9 cellular contexts compared by ENCODE assay signal in genomic region chr1:160550572-160551034, GRCh38. TPM values are rescaled to one million over a fixed set of nuclear protein-coding genes. Genes with fewer than 3 reads are reported as not detected.
DNase-seq lines count a peak whose midpoint lies in the region; ATAC-seq and TF ChIP-seq lines count a peak whose summit lies in the region.
"Had no signal": no experiment of that assay in that cellular context is flagged by ENCODE, and none has a peak within 500 bp of the region (broad histone marks: within the 10 kb centered on the region; RNA-seq: fewer than 3 reads in every experiment).

No MANE protein-coding gene starts in this region.

- no peak overlapping the region for H3K27ac ChIP-seq in brain microvascular endothelial cell
- H3K27ac ChIP-seq: parathyroid adenoma had no signal

- in situ Hi-C loops in brain microvascular endothelial cell (cut with HindIII; ENCODE audit: low pct_ligation_motif_present, low sequenced_read_pairs): no loop called here

- TF ChIP-seq CTCF in BE2C (IDR thresholded peaks at IDR 0.05; ENCODE audit: low read depth, low read length) (peak; percentile 11; the same call in 1 of the 2 replicates), NB4 (IDR thresholded peaks at IDR 0.05; ENCODE audit: low read depth, low read length) (peak; percentile 32), brain microvascular endothelial cell (IDR thresholded peaks at IDR 0.05; ENCODE audit: low read depth, low read length, missing control alignments) (no peak)

- DNase-seq in BE2C (no peak), NB4 (ENCODE audit: low read depth) (peak; percentile 39), activated T-cell treated with anti-CD3 and anti-CD28 coated beads for 24 hours (ENCODE audit: low read depth) (peak; percentile 35), naive B cell (no peak), brain microvascular endothelial cell (no peak), SIG-M5 (lab: John Stamatoyannopoulos, UW) (no peak), NCI-H1417 (lab: John Stamatoyannopoulos, UW) (no peak), GOT3 (lab: John Stamatoyannopoulos, UW) (no peak)

- H3K9me3 ChIP-seq in BE2C: no peaks in the 10 kb centered on the region

- H3K9me3 Mint-ChIP-seq in naive B cell: no peaks in the 10 kb centered on the region

- H3K36me3 Mint-ChIP-seq in naive B cell: peaks cover 30 to 31% of the 10 kb centered on the region in 2 donors

- peak overlapping the region in 6 of 8 donors; percentile 13 to 74 (median 36) for H3K4me3 Mint-ChIP-seq in naive B cell

- H3K4me3 ChIP-seq in BE2C (ENCODE audit: low read depth, low read length) (no peak overlapping the region), NB4 (ENCODE audit: low read depth, low read length) (no peak overlapping the region), brain microvascular endothelial cell (ENCODE audit: low read depth, low read length) (no peak overlapping the region)

- H3K27me3 ChIP-seq in BE2C: no peaks in the 10 kb centered on the region
- H3K27me3 ChIP-seq in brain microvascular endothelial cell (replicated peaks): no peaks in the 10 kb centered on the region

- no peak for TF ChIP-seq POLR2A in NB4 (IDR thresholded peaks at IDR 0.05; ENCODE audit: extremely low read depth, insufficient read length)

- peaks cover 73 to 84% (median 84%) of the 10 kb centered on the region in 3 donors for H3K4me1 Mint-ChIP-seq in naive B cell

- H3K36me3 ChIP-seq in BE2C (no peaks in the 10 kb centered on the region), brain microvascular endothelial cell (replicated peaks) (no peaks in the 10 kb centered on the region)

- peak overlapping the region in 5 of 6 donors; percentile 53 to 94 (median 86) for H3K27ac Mint-ChIP-seq in naive B cell

- no peaks in the 10 kb centered on the region for H3K27me3 Mint-ChIP-seq in naive B cell

- ATAC-seq in naive B cell (ENCODE audit: low read depth in 2 of 2): no peak

- H3K4me1 ChIP-seq in BE2C: no peaks in the 10 kb centered on the region
- H3K4me1 ChIP-seq: parathyroid adenoma had no signal

RNA-seq across cellular contexts. Expression of gene SLAMF6, which starts 27.5 kb away (rescaled TPM):
- not detected for polyA plus RNA-seq in BE2C (2012; ENCODE audit: insufficient read depth, insufficient read length, low read depth)
- 100 to 1,000 TPM; 164 to 256 (median 194) TPM for polyA plus RNA-seq in naive B cell (ENCODE audit: low read depth in 6 of 6)

RNA-seq across cellular contexts. Expression of gene CD84, which starts 28.7 kb away (rescaled TPM):
- not detected for polyA plus RNA-seq in BE2C (2012; ENCODE audit: insufficient read depth, insufficient read length, low read depth)
- 10 to 100 TPM in 5 of 6 donors, 1 to 10 TPM in 1; 8.5 to 20.6 (median 13.1) TPM for polyA plus RNA-seq in naive B cell (ENCODE audit: low read depth in 6 of 6)

Comparison
In these comparisons a context has a peak if more than half of its experiments do, and no peak if none do; other contexts are left out.
1. DNase-seq: peak in NB4 (single experiment) and activated T-cell treated with anti-CD3 and anti-CD28 coated beads for 24 hours (single experiment); none in BE2C (single experiment), naive B cell (single experiment), brain microvascular endothelial cell (single experiment), SIG-M5 (single experiment), NCI-H1417 (0 of 3) and GOT3 (single experiment).